Comparison of ENCODE assay signal across 25 cellular contexts in the genomic region with DNA sequence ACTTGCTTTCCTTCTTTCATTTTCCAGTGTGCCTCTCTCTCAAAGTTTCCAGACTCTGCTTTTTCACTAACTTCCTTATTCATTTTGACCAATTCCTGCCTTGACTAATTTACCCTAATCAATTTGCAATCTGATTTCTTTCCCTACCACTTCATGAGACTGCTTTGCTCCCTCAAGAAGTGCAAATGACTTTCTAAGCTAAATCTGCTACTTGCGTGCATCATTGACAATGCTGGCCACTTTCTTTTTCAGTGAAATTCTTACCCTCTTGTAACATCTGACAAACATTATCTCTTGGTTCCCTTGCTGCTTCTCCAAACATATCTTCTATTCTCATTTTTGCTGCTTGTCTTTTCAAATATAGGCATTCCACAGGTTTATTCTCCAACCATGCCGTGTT.
"Had no signal": no experiment of that assay in that cellular context is flagged by ENCODE, and none has a peak within 500 bp of the region (broad histone marks: within the 10 kb centered on the region; RNA-seq: fewer than 3 reads in every experiment).

No MANE protein-coding gene starts in this region.

- H3K9me3 ChIP-seq: left ventricle myocardium inferior, ovary, psoas muscle, right atrium auricular region, right lobe of liver, tibial nerve, uterus had no signal

- H3K9ac ChIP-seq: neural progenitor cell had no signal

- H3K27me3 Mint-ChIP-seq: naive B cell; stimulated activated memory B cell treated with anti-CD40 and anti-IgM and Interleukin-4, amounts not matched to agents 10 μg/mL and 1 μg/mL and 100 μg/mL, for 72 hours; stimulated activated naive CD8-positive, alpha-beta T cell treated with anti-CD3 and anti-CD28 coated beads, Interleukin-15, amount 100 ng/mL, for 72 hours; type B pancreatic cell had no signal

- H3K36me3 Mint-ChIP-seq: naive B cell; natural killer cell; stimulated activated memory B cell treated with anti-CD40 and anti-IgM and Interleukin-4, amounts not matched to agents 10 μg/mL and 1 μg/mL and 100 μg/mL, for 72 hours had no signal

- H3K27ac Mint-ChIP-seq: natural killer cell; nephron progenitor cell; neural progenitor cell; stimulated activated memory B cell treated with anti-CD40 and anti-IgM and Interleukin-4, amounts not matched to agents 10 μg/mL and 1 μg/mL and 100 μg/mL, for 72 hours; stimulated activated naive CD8-positive, alpha-beta T cell treated with anti-CD3 and anti-CD28 coated beads, Interleukin-15, amount 100 ng/mL, for 72 hours had no signal

- H3K27ac ChIP-seq: left ventricle myocardium inferior, neural progenitor cell, ovary, psoas muscle, right atrium auricular region, right lobe of liver, tibial nerve, uterus had no signal

- H3K4me1 ChIP-seq: neural progenitor cell, psoas muscle, right atrium auricular region, right lobe of liver, tibial nerve, uterus had no signal

- H3K4me2 ChIP-seq: neural progenitor cell, smooth muscle cell had no signal

- H2AFZ ChIP-seq: neural progenitor cell had no signal

- H3K4me3 ChIP-seq: left ventricle myocardium inferior, lung, neural progenitor cell, ovary, psoas muscle, right atrium auricular region, right lobe of liver, smooth muscle cell, tibial nerve, uterus had no signal

- H3K27me3 ChIP-seq: neural progenitor cell, ovary, right atrium auricular region, right lobe of liver, tibial nerve, uterus had no signal

- DNase-seq: head of caudate nucleus; hippocampal formation; left ventricle myocardium inferior; naive B cell; natural killer cell; nephron progenitor cell; ovary; psoas muscle; right lobe of liver; stimulated activated CD4-positive, alpha-beta T cell treated with anti-CD3 and anti-CD28 coated beads, Interleukin-1b, Interleukin-23, amount 100 ng/mL, for 48 hours; stimulated activated CD4-positive, alpha-beta T cell treated with anti-CD3 and anti-CD28 coated beads, Interleukin-2, amount 100 ng/mL, for 48 hours; stimulated activated CD4-positive, alpha-beta T cell treated with anti-CD3 and anti-CD28 coated beads, Interleukin-4, amount 100 ng/mL, for 4 hours; stimulated activated CD8-positive, alpha-beta memory T cell treated with anti-CD3 and anti-CD28 coated beads, Interleukin-4, amount 100 ng/mL, for 48 hours; stimulated activated naive CD4-positive, alpha-beta T cell treated with Interleukin-2 at 50 U/mL for 16 hours; stimulated activated naive CD8-positive, alpha-beta T cell treated with anti-CD3 and anti-CD28 coated beads, Interleukin-15, amount 100 ng/mL, for 72 hours; substantia nigra; uterus had no signal

- ATAC-seq: natural killer cell; psoas muscle; right lobe of liver; stimulated activated memory B cell treated with anti-CD40 and anti-IgM and Interleukin-4, amounts not matched to agents 10 μg/mL and 1 μg/mL and 100 μg/mL, for 72 hours; stimulated activated naive CD8-positive, alpha-beta T cell treated with anti-CD3 and anti-CD28 coated beads, Interleukin-15, amount 100 ng/mL, for 72 hours had no signal

- H3K4me1 Mint-ChIP-seq: naive B cell; natural killer cell; neural progenitor cell; stimulated activated memory B cell treated with anti-CD40 and anti-IgM and Interleukin-4, amounts not matched to agents 10 μg/mL and 1 μg/mL and 100 μg/mL, for 72 hours; stimulated activated naive CD8-positive, alpha-beta T cell treated with anti-CD3 and anti-CD28 coated beads, Interleukin-15, amount 100 ng/mL, for 72 hours had no signal

- H3K4me3 Mint-ChIP-seq: naive B cell; natural killer cell; nephron progenitor cell; neural progenitor cell; stimulated activated memory B cell treated with anti-CD40 and anti-IgM and Interleukin-4, amounts not matched to agents 10 μg/mL and 1 μg/mL and 100 μg/mL, for 72 hours; stimulated activated naive CD8-positive, alpha-beta T cell treated with anti-CD3 and anti-CD28 coated beads, Interleukin-15, amount 100 ng/mL, for 72 hours had no signal

- H3K36me3 ChIP-seq: left ventricle myocardium inferior, neural progenitor cell, ovary, right atrium auricular region, right lobe of liver, tibial nerve, uterus had no signal

- FAIRE-seq: keratinocyte had no signal
